ENCODE assay signal across 12 cellular contexts in the genomic region with DNA sequence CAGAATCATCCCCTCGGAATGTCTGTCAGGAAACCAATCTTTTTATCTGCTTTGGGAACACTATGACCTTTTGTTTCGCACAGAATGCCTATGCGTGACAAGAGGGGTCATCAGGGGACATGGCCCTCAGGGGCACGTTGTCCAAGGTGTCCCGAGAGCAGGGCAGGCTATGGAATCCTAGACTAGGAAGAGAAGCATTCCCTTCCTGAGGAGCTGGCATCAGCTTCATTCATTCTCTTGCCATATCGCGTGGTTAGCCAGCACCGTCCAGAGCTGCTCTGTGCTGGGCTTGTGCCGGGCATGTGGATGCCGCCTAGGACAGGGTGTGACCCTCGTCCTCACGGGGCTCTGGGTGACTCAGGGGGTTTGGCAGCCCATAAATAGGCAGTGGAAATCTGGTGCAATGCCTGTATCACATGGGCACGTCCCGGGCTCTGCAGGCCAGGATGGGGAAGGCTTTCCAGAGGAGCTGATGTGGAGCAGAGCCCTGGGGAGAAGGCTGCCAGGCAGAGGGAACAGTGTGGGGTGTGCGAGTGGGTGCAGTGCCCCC.
DNase-seq lines count a peak whose midpoint lies in the region; ATAC-seq and TF ChIP-seq lines count a peak whose summit lies in the region.
"Had no signal": no experiment of that assay in that cellular context is flagged by ENCODE, and none has a peak within 500 bp of the region (broad histone marks: within the 10 kb centered on the region; RNA-seq: fewer than 3 reads in every experiment).

No MANE protein-coding gene starts in this region.

- 0 out of 2 replicates have a peak overlapping the region, but pooled peaks have one; percentile 29 for H2AFZ ChIP-seq in SK-N-SH (ENCODE audit: low read depth)

- no peaks in the 10 kb centered on the region for H3K27me3 ChIP-seq in SK-N-SH (ENCODE audit: insufficient read depth)

- H3K4me1 Mint-ChIP-seq in activated naive CD8-positive, alpha-beta T cell treated with anti-CD3 and anti-CD28 coated beads for 36 hours, result peaks cover 1% of the 10 kb centered on the region
- H3K4me1 Mint-ChIP-seq: naive B cell had no signal

- H3K27ac Mint-ChIP-seq in activated naive CD8-positive, alpha-beta T cell treated with anti-CD3 and anti-CD28 coated beads for 36 hours, result no peak overlapping the region

- no peaks in the 10 kb centered on the region for H3K36me3 ChIP-seq in SK-N-SH (replicated peaks in 1 of 2; ENCODE audit: control insufficient read depth in 1 of 2, insufficient read depth in 2 of 2, low read length in 1 of 2)

- TF ChIP-seq EP300 in SK-N-SH (IDR thresholded peaks at IDR 0.05; ENCODE audit: borderline replicate concordance in 1 of 2, low read depth in 1 of 2, low read length in 1 of 2), result no peak

- H3K36me3 Mint-ChIP-seq in activated naive CD8-positive, alpha-beta T cell treated with anti-CD3 and anti-CD28 coated beads for 36 hours, result no peaks in the 10 kb centered on the region
- H3K36me3 Mint-ChIP-seq: naive B cell had no signal

- no peaks in the 10 kb centered on the region for H4K20me1 ChIP-seq in SK-N-SH (ENCODE audit: insufficient read depth)

- CTCF ChIA-PET in SK-N-SH (lab: Yijun Ruan, JAX), result no interaction called here

- H3K27me3 Mint-ChIP-seq in activated naive CD8-positive, alpha-beta T cell treated with anti-CD3 and anti-CD28 coated beads for 36 hours, result peaks cover 33% of the 10 kb centered on the region

- no peak overlapping the region for H3K9ac ChIP-seq in SK-N-SH

- H3F3A ChIP-seq in SK-N-SH (replicated peaks; ENCODE audit: insufficient read depth), result peaks cover 3% of the 10 kb centered on the region

- H3K4me1 ChIP-seq in SK-N-SH (ENCODE audit: control insufficient read depth in 1 of 2, insufficient read depth in 2 of 2, low read depth in 1 of 2, low read length in 1 of 2), result no peaks in the 10 kb centered on the region; a peak in 1 of 4 replicates

- H3K4me2 ChIP-seq in SK-N-SH, result no peak overlapping the region

- H3K4me3 Mint-ChIP-seq in activated naive CD8-positive, alpha-beta T cell treated with anti-CD3 and anti-CD28 coated beads for 36 hours, result no peak overlapping the region
- H3K4me3 Mint-ChIP-seq: naive B cell had no signal

- H3K4me3 ChIP-seq in SK-N-SH (ENCODE audit: low read depth in 2 of 2, low read length in 1 of 2) (no peak overlapping the region), fibroblast of villous mesenchyme (ENCODE audit: low read depth, low read length) (no peak overlapping the region)

- WGBS in SK-N-SH (ENCODE audit: low lambda C conversion rate), result 58% methylated on average over 7 of the region's 15 CpGs

- H3K9me3 Mint-ChIP-seq in activated naive CD8-positive, alpha-beta T cell treated with anti-CD3 and anti-CD28 coated beads for 36 hours, result no peaks in the 10 kb centered on the region

- no peak for TF ChIP-seq RAD21 in SK-N-SH (IDR thresholded peaks at IDR 0.05; ENCODE audit: low read length)

- ATAC-seq in sciatic nerve, result peak; percentile 45
- ATAC-seq in GM19395 (IDR thresholded peaks at IDR 0.05; ENCODE audit: unreplicated experiment), result no peak

- POLR2A ChIA-PET in SK-N-SH (lab: Yijun Ruan, JAX), result no interaction called here

- peak; percentile 91 for DNase-seq in GM03348 (ENCODE audit: low spot score)
- DNase-seq in SK-N-SH, result no peak
- DNase-seq in fibroblast of villous mesenchyme (ENCODE audit: low read depth), result peak; percentile 72
- no peak for DNase-seq in sciatic nerve (ENCODE audit: low spot score)
- no peak for DNase-seq in GF-D8 (lab: John Stamatoyannopoulos, UW)
- DNase-seq in germinal center (ENCODE audit: low spot score), result no peak
- DNase-seq in activated naive CD8-positive, alpha-beta T cell treated with anti-CD3 and anti-CD28 coated beads for 36 hours, result no peak
- DNase-seq: hippocampal formation, naive B cell, NCI-H2171, SHP77 had no signal

- TF ChIP-seq CTCF in SK-N-SH (IDR thresholded peaks at IDR 0.05) (no peak), fibroblast of villous mesenchyme (IDR thresholded peaks at IDR 0.05; ENCODE audit: insufficient read depth, low read depth, low read length) (no peak)

- H3K79me2 ChIP-seq in SK-N-SH (ENCODE audit: insufficient read depth), result no peaks in the 10 kb centered on the region

- intact Hi-C loops in sciatic nerve (cut with DNase I), result no loop called here

- no peaks in the 10 kb centered on the region for H3K9me3 ChIP-seq in SK-N-SH

- no peaks in the 10 kb centered on the region for H3K9me2 ChIP-seq in SK-N-SH

- H3K27ac ChIP-seq in SK-N-SH (ENCODE audit: low read depth in 2 of 2, low read length in 1 of 2), result no peak overlapping the region

TF ChIP-seq in SK-N-SH, 30 proteins besides CTCF, POLR2A, EP300 and RAD21:
- no peak for TF ChIP-seq GABPA (IDR thresholded peaks at IDR 0.05; ENCODE audit: low read depth)
- TF ChIP-seq, protein P1, sequence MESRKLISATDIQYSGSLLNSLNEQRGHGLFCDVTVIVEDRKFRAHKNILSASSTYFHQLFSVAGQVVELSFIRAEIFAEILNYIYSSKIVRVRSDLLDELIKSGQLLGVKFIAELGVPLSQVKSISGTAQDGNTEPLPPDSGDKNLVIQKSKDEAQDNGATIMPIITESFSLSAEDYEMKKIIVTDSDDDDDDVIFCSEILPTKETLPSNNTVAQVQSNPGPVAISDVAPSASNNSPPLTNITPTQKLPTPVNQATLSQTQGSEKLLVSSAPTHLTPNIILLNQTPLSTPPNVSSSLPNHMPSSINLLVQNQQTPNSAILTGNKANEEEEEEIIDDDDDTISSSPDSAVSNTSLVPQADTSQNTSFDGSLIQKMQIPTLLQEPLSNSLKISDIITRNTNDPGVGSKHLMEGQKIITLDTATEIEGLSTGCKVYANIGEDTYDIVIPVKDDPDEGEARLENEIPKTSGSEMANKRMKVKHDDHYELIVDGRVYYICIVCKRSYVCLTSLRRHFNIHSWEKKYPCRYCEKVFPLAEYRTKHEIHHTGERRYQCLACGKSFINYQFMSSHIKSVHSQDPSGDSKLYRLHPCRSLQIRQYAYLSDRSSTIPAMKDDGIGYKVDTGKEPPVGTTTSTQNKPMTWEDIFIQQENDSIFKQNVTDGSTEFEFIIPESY (IDR thresholded peaks at IDR 0.05; ENCODE audit: borderline replicate concordance, low read depth), result no peak
- TF ChIP-seq FOSL2 (IDR thresholded peaks at IDR 0.05; ENCODE audit: borderline replicate concordance, low read depth), result no peak
- TF ChIP-seq JUND (IDR thresholded peaks at IDR 0.05), result no peak
- TF ChIP-seq, protein P2, sequence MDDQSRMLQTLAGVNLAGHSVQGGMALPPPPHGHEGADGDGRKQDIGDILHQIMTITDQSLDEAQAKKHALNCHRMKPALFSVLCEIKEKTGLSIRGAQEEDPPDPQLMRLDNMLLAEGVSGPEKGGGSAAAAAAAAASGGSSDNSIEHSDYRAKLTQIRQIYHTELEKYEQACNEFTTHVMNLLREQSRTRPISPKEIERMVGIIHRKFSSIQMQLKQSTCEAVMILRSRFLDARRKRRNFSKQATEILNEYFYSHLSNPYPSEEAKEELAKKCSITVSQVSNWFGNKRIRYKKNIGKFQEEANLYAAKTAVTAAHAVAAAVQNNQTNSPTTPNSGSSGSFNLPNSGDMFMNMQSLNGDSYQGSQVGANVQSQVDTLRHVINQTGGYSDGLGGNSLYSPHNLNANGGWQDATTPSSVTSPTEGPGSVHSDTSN (IDR thresholded peaks at IDR 0.05), result no peak
- no peak for TF ChIP-seq FOXJ3 (CRISPR knock-in tag; IDR thresholded peaks at IDR 0.05)
- TF ChIP-seq, protein P3, sequence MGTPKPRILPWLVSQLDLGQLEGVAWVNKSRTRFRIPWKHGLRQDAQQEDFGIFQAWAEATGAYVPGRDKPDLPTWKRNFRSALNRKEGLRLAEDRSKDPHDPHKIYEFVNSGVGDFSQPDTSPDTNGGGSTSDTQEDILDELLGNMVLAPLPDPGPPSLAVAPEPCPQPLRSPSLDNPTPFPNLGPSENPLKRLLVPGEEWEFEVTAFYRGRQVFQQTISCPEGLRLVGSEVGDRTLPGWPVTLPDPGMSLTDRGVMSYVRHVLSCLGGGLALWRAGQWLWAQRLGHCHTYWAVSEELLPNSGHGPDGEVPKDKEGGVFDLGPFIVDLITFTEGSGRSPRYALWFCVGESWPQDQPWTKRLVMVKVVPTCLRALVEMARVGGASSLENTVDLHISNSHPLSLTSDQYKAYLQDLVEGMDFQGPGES (IDR thresholded peaks at IDR 0.05; ENCODE audit: low read depth, low read length), result no peak
- TF ChIP-seq ELF1 (IDR thresholded peaks at IDR 0.05), result no peak
- no peak for TF ChIP-seq TAF1 (IDR thresholded peaks at IDR 0.05; ENCODE audit: borderline replicate concordance, low read depth, low read length)
- no peak for TF ChIP-seq MEF2A (IDR thresholded peaks at IDR 0.05; ENCODE audit: borderline replicate concordance, low read depth)

Comparison
In these comparisons a context has a peak if more than half of its experiments do, and no peak if none do; other contexts are left out.
1. DNase-seq: peak in GM03348 (single experiment) and fibroblast of villous mesenchyme (single experiment); none in SK-N-SH (single experiment), sciatic nerve (single experiment), GF-D8 (single experiment), germinal center (single experiment) and activated naive CD8-positive, alpha-beta T cell treated with anti-CD3 and anti-CD28 coated beads for 36 hours (single experiment).